26 cellular contexts compared by ENCODE assay signal in genomic region chr5:55426455-55426854, GRCh38.
DNase-seq lines count a peak whose midpoint lies in the region; ATAC-seq and TF ChIP-seq lines count a peak whose summit lies in the region.
"Had no signal": no experiment of that assay in that cellular context is flagged by ENCODE, and none has a peak within 500 bp of the region (broad histone marks: within the 10 kb centered on the region; RNA-seq: fewer than 3 reads in every experiment).

No MANE protein-coding gene starts in this region.

- peaks cover 0 to 40% of the 10 kb centered on the region in 2 donors for H3K4me1 ChIP-seq in right atrium auricular region
- peaks cover 0 to 63% (median 26%) of the 10 kb centered on the region in 4 donors for H3K4me1 ChIP-seq in tibial artery
- H3K4me1 ChIP-seq: BLaER1 treated with 17β-estradiol and CSF1 and Interleukin-3, amounts not matched to agents 10 nM and 100 nM; Caco-2 had no signal

- H3K4me3 ChIP-seq in right atrium auricular region (no peak overlapping the region), tibial artery (no peak overlapping the region)
- H3K4me3 ChIP-seq: A549; BLaER1 treated with 17β-estradiol and CSF1 and Interleukin-3, amounts not matched to agents 10 nM and 100 nM; SK-N-MC had no signal

- H3K4me3 Mint-ChIP-seq in WTC11, result no peak overlapping the region
- H3K4me3 Mint-ChIP-seq in nephron, result no peak overlapping the region
- no peak overlapping the region for H3K4me3 Mint-ChIP-seq in natural killer cell treated with Interleukin-12 subunit alpha and Interleukin-12 subunit beta and Interleukin-15 and Interleukin-18, amount 100 ng/mL, for 72 hours
- H3K4me3 Mint-ChIP-seq: CD4-positive, alpha-beta memory T cell; IgD-negative memory B cell had no signal

- intact Hi-C loops in Right ventricle myocardium inferior (cut with DNase I), result no loop called here
- intact Hi-C loops in tibial artery (cut with DNase I; ENCODE audit: low total_unique reads), result no loop called here

- TF ChIP-seq CTCF in right atrium auricular region (IDR thresholded peaks at IDR 0.05) (no peak), WTC11 (IDR thresholded peaks at IDR 0.05) (no peak), nephron (IDR thresholded peaks at IDR 0.05; ENCODE audit: unreplicated experiment in 3 of 3) (no peak), tibial artery (IDR thresholded peaks at IDR 0.05) (no peak)

- H3K27ac Mint-ChIP-seq in WTC11, result no peak overlapping the region
- peak overlapping the region in 2 of 3 experiments; percentile 3 to 53 for H3K27ac Mint-ChIP-seq in nephron
- no peak overlapping the region for H3K27ac Mint-ChIP-seq in natural killer cell treated with Interleukin-12 subunit alpha and Interleukin-12 subunit beta and Interleukin-15 and Interleukin-18, amount 100 ng/mL, for 72 hours
- H3K27ac Mint-ChIP-seq: IgD-negative memory B cell had no signal

- ATAC-seq in Right ventricle myocardium inferior (no peak), WTC11 (no peak), HG02870 (IDR thresholded peaks at IDR 0.05; ENCODE audit: unreplicated experiment) (no peak)
- ATAC-seq in natural killer cell treated with Interleukin-12 subunit alpha and Interleukin-12 subunit beta and Interleukin-15 and Interleukin-18, amount 100 ng/mL, for 72 hours, result no peak
- ATAC-seq: A549, HCT116, Panc1 had no signal

- H3K9me3 Mint-ChIP-seq in WTC11 (peaks cover 32% of the 10 kb centered on the region), nephron (peaks cover 13% of the 10 kb centered on the region)
- peaks cover 5% of the 10 kb centered on the region for H3K9me3 Mint-ChIP-seq in natural killer cell treated with Interleukin-12 subunit alpha and Interleukin-12 subunit beta and Interleukin-15 and Interleukin-18, amount 100 ng/mL, for 72 hours

- peak overlapping the region; percentile 14 to 67 for H3K27ac ChIP-seq in right atrium auricular region
- H3K27ac ChIP-seq in tibial artery, result peak overlapping the region; percentile 39 to 46
- H3K27ac ChIP-seq: A549; BLaER1 treated with 17β-estradiol and CSF1 and Interleukin-3, amounts not matched to agents 10 nM and 100 nM; HL-60; RWPE1; SK-N-MC had no signal

- DNase-seq in right atrium auricular region (ENCODE audit: low spot score) (no peak), Right ventricle myocardium inferior (ENCODE audit: missing footprints) (no peak), WTC11 (ENCODE audit: low spot score) (no peak), tibial artery (no peak), COLO829 (ENCODE audit: low spot score) (no peak)
- DNase-seq in natural killer cell treated with Interleukin-12 subunit alpha and Interleukin-12 subunit beta and Interleukin-15 and Interleukin-18, amount 100 ng/mL, for 72 hours (ENCODE audit: low spot score), result no peak
- DNase-seq: AML-193; Caco-2; CD4-positive, alpha-beta memory T cell; NCI-H1048; NCI-H1417; NCI-H1694; NCI-H2029 treated with DMSO at 0.1 percent for 48 hours; NCI-H446 treated with DMSO at 0.1 percent for 48 hours; NCI-H526 treated with DMSO at 0.1 percent for 48 hours; SIG-M5 had no signal

- peaks cover 39% of the 10 kb centered on the region for H3K36me3 ChIP-seq in right atrium auricular region
- peaks cover 42 to 74% (median 53%) of the 10 kb centered on the region in 3 donors for H3K36me3 ChIP-seq in tibial artery

- H3K9me3 ChIP-seq in right atrium auricular region (no peaks in the 10 kb centered on the region), tibial artery (no peaks in the 10 kb centered on the region)

- H3K27me3 Mint-ChIP-seq in WTC11 (ENCODE audit: low read depth), result no peaks in the 10 kb centered on the region
- no peaks in the 10 kb centered on the region for H3K27me3 Mint-ChIP-seq in nephron (ENCODE audit: low read depth)
- H3K27me3 Mint-ChIP-seq in natural killer cell treated with Interleukin-12 subunit alpha and Interleukin-12 subunit beta and Interleukin-15 and Interleukin-18, amount 100 ng/mL, for 72 hours, result no peaks in the 10 kb centered on the region
- H3K27me3 Mint-ChIP-seq: CD4-positive, alpha-beta memory T cell; IgD-negative memory B cell had no signal

- H3K4me1 Mint-ChIP-seq in WTC11 (peaks cover 15% of the 10 kb centered on the region), nephron (peaks cover 46% of the 10 kb centered on the region)
- peaks cover 0 to 17% of the 10 kb centered on the region in 2 donors for H3K4me1 Mint-ChIP-seq in natural killer cell treated with Interleukin-12 subunit alpha and Interleukin-12 subunit beta and Interleukin-15 and Interleukin-18, amount 100 ng/mL, for 72 hours (ENCODE audit: low read depth in 2 of 2)
- H3K4me1 Mint-ChIP-seq: IgD-negative memory B cell had no signal

- POLR2A ChIA-PET in WTC11 (lab: Charles Lee), result no interaction called here

- peaks cover 79% of the 10 kb centered on the region for H3K36me3 Mint-ChIP-seq in WTC11
- peaks cover 85% of the 10 kb centered on the region for H3K36me3 Mint-ChIP-seq in nephron (ENCODE audit: low read depth)
- peaks cover 58% of the 10 kb centered on the region for H3K36me3 Mint-ChIP-seq in natural killer cell treated with Interleukin-12 subunit alpha and Interleukin-12 subunit beta and Interleukin-15 and Interleukin-18, amount 100 ng/mL, for 72 hours

- H3K27me3 ChIP-seq in right atrium auricular region (no peaks in the 10 kb centered on the region), tibial artery (no peaks in the 10 kb centered on the region)
- H3K27me3 ChIP-seq: BLaER1 treated with 17β-estradiol and CSF1 and Interleukin-3, amounts not matched to agents 10 nM and 100 nM had no signal

- CTCF ChIA-PET in WTC11 (lab: Charles Lee), result no interaction called here

TF ChIP-seq in WTC11, 78 proteins besides CTCF, POLR2A, EP300 and RAD21:
- no peak for TF ChIP-seq CDX4 (CRISPR knock-in tag; IDR thresholded peaks at IDR 0.05; ENCODE audit: borderline replicate concordance)
- peak; percentile 65; the same call in 1 of the 2 replicates for TF ChIP-seq ZNF121 (CRISPR knock-in tag; IDR thresholded peaks at IDR 0.05)

Comparison
In these comparisons a context has a peak if more than half of its experiments do, and no peak if none do; other contexts are left out.
1. H3K27ac Mint-ChIP-seq: peak in nephron (2 of 3); none in WTC11 (single experiment) and natural killer cell treated with Interleukin-12 subunit alpha and Interleukin-12 subunit beta and Interleukin-15 and Interleukin-18, amount 100 ng/mL, for 72 hours (0 of 2).